In the genomic region with DNA sequence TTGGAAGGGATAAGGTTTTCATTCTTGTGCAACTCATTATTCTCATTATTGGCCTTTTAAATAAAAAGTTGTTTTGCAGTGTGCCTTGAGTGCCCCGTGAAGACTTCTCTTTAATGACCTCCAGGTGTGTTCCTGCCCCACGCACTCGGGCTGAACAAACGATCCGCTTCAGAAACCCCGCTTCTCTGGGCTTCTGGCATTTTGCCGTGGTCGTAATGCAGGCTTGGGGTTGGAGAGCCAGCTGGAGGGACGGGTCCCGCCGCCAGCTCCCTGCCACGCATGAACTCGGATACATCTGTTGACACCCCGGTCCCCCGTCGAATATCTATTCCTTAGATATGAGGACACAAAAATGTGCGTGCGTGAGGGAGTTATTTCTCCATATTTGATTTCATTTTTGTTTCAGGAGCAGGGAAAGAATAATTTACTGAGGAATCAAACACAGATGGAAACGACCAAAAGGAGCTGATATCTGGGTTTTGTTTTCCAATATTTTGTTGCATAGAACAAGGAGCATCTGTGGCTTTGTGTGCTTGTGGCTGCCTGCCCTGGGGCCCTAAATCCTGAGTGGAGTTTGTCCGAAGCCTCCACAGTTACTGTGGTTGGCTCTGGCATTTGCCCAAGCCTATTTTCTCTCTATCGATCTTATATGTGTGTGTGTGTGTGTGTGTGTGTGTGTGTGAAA, we compare ENCODE assay signal across 11 cellular contexts. TPM values are rescaled to one million over a fixed set of nuclear protein-coding genes. Genes with fewer than 3 reads are reported as not detected.
DNase-seq lines count a peak whose midpoint lies in the region; ATAC-seq, FAIRE-seq and TF ChIP-seq lines count a peak whose summit lies in the region.
"Had no signal": no experiment of that assay in that cellular context is flagged by ENCODE, and none has a peak within 500 bp of the region (broad histone marks: within the 10 kb centered on the region; RNA-seq: fewer than 3 reads in every experiment).

No MANE protein-coding gene starts in this region.

- intact Hi-C loops in PC-3 (cut with micrococcal nuclease) (no loop called here), thyroid gland (cut with DNase I) (no loop called here)

- ATAC-seq in PC-3 (peak; percentile 6), foreskin keratinocyte (no peak)

- H3K4me2 ChIP-seq in PC-3 (ENCODE audit: low read length) = peak overlapping the region; percentile 69
- peak overlapping the region; percentile 59 for H3K4me2 ChIP-seq in hepatocyte

- no peak for TF ChIP-seq CTCF in PC-3 (conservative IDR thresholded peaks at IDR 0.05; ENCODE audit: low read depth, low read length)
- no peak for TF ChIP-seq CTCF in hepatocyte (IDR thresholded peaks at IDR 0.05; ENCODE audit: poor library complexity)
- TF ChIP-seq CTCF in thyroid gland (IDR thresholded peaks at IDR 0.05) = no peak
- no peak for TF ChIP-seq CTCF in foreskin keratinocyte (conservative IDR thresholded peaks at IDR 0.05)

- H3K4me3 ChIP-seq in PC-3 (ENCODE audit: low read length) (peak overlapping the region; percentile 55), hepatocyte (no peak overlapping the region), thyroid gland (replicated peaks in 1 of 3) (no peak overlapping the region)

- peak; percentile 80 for DNase-seq in DMS153 treated with DMSO at 0.1 percent for 48 hours (lab: John Stamatoyannopoulos, UW; ENCODE audit: unreplicated experiment)
- no peak for DNase-seq in DMS153 (lab: John Stamatoyannopoulos, UW)
- DNase-seq in PC-3 = no peak
- DNase-seq in hepatocyte (ENCODE audit: low spot score) = no peak
- DNase-seq in thyroid gland = peak; percentile 92
- no peak for DNase-seq in GOT3 (lab: John Stamatoyannopoulos, UW)
- no peak for DNase-seq in foreskin keratinocyte
- no peak for DNase-seq in HTR-8/SVneo (ENCODE audit: insufficient read length, low spot score)
- DNase-seq: 8988T; GF-D8; stimulated activated CD4-positive, alpha-beta T cell treated with anti-CD3 and anti-CD28 coated beads, Interleukin-4, amount 100 ng/mL, for 1 hour had no signal

- H3K9me3 ChIP-seq in PC-3 (ENCODE audit: low read length) (no peaks in the 10 kb centered on the region), hepatocyte (ENCODE audit: low read depth) (no peaks in the 10 kb centered on the region), thyroid gland (no peaks in the 10 kb centered on the region)

- no peaks in the 10 kb centered on the region for H3F3A ChIP-seq in PC-3 (ENCODE audit: low read length, unreplicated experiment)

- H3K36me3 ChIP-seq in PC-3 (ENCODE audit: low read depth, low read length) (no peaks in the 10 kb centered on the region), hepatocyte (replicated peaks; ENCODE audit: insufficient read depth, low read depth) (no peaks in the 10 kb centered on the region), thyroid gland (peaks cover 0 to 4% of the 10 kb centered on the region in 2 donors)

- TF ChIP-seq POLR2A in thyroid gland (IDR thresholded peaks at IDR 0.05) = no peak

- POLR2A ChIA-PET in PC-3 (lab: Charles Lee; ENCODE audit: unreplicated experiment) = no interaction called here

- H3K27me3 ChIP-seq in PC-3 (ENCODE audit: low read length) (no peaks in the 10 kb centered on the region), hepatocyte (no peaks in the 10 kb centered on the region), thyroid gland (no peaks in the 10 kb centered on the region), foreskin keratinocyte (peaks cover 34% of the 10 kb centered on the region)

- H3K9me2 ChIP-seq in PC-3 (replicated peaks; ENCODE audit: low read length) (no peaks in the 10 kb centered on the region), hepatocyte (replicated peaks; ENCODE audit: insufficient read depth) (no peaks in the 10 kb centered on the region)

- H3K27ac ChIP-seq in PC-3 (ENCODE audit: low read length) = no peak overlapping the region
- peak overlapping the region; percentile 83 for H3K27ac ChIP-seq in hepatocyte
- H3K27ac ChIP-seq in thyroid gland = peak overlapping the region; percentile 84 to 96 (median 93)
- no peak overlapping the region for H3K27ac ChIP-seq in foreskin keratinocyte

- H3K4me1 ChIP-seq in PC-3 (ENCODE audit: insufficient read depth, low read length) (peaks cover 9% of the 10 kb centered on the region), hepatocyte (ENCODE audit: insufficient read depth) (peaks cover 42% of the 10 kb centered on the region), thyroid gland (peaks cover 52 to 62% of the 10 kb centered on the region in 2 donors), foreskin keratinocyte (no peaks in the 10 kb centered on the region)

- no peak for FAIRE-seq in HTR-8/SVneo (lab: Jason Lieb, UNC)

- no peaks in the 10 kb centered on the region for H3K79me2 ChIP-seq in PC-3 (ENCODE audit: low read length)
- H3K79me2 ChIP-seq in hepatocyte = no peaks in the 10 kb centered on the region

- no TSS peak for BruUV-seq in PC-3 (replicated peaks; lab: Mats Ljungman, UMichigan)

- H2AFZ ChIP-seq in PC-3 (ENCODE audit: low read length) (peak overlapping the region; percentile 66), hepatocyte (no peak overlapping the region)

- H4K20me1 ChIP-seq in PC-3 (ENCODE audit: low read length) = no peaks in the 10 kb centered on the region
- no peaks in the 10 kb centered on the region for H4K20me1 ChIP-seq in hepatocyte (ENCODE audit: insufficient read depth, poor library complexity, severe bottlenecking)

- no peak overlapping the region for H3K9ac ChIP-seq in PC-3 (ENCODE audit: low read length)

- 63% methylated on average over 21 of the region's 21 CpGs for WGBS in hepatocyte (ENCODE audit: low lambda C conversion rate, missing lambda C conversion rate)
- WGBS in thyroid gland, 2 donors = 29 to 32% methylated on average over 21 of the region's 21 CpGs

- CTCF ChIA-PET in PC-3 (lab: Charles Lee) = interaction anchor here (0.6 kb wide), 1 partner anchor 95 kb away, joined by 3 read pairs; no protein-coding TSS in a partner anchor

RNA-seq across cellular contexts. Expression of gene TTYH3, which starts 17.0 kb away (rescaled TPM):
- total RNA-seq in PC-3 (2014; rRNA removed) = 25.0 and 41.4 TPM in 2 replicates
- 35.8 and 46.3 TPM in 2 replicates for total RNA-seq in hepatocyte
- 101 and 108 TPM in 2 replicates for polyA plus RNA-seq in hepatocyte
- total RNA-seq in thyroid gland = 10 to 100 TPM; 16.7 to 23.8 (median 21.4) TPM
- total RNA-seq in foreskin keratinocyte = 28.6 and 33.6 TPM in 2 replicates
- 30.3 and 31.0 TPM in 2 replicates for polyA plus RNA-seq in foreskin keratinocyte

RNA-seq across cellular contexts. Expression of gene IQCE, which starts 56.0 kb away (rescaled TPM):
- total RNA-seq in PC-3 (2014; rRNA removed) (9.7 and 24.7 TPM in 2 replicates), hepatocyte (8.2 and 13.3 TPM in 2 replicates), thyroid gland (10 to 100 TPM; 16.0 to 40.2 (median 37.2) TPM), foreskin keratinocyte (12.2 and 13.2 TPM in 2 replicates)
- polyA plus RNA-seq in hepatocyte (10.0 and 11.8 TPM in 2 replicates), foreskin keratinocyte (6.6 and 6.9 TPM in 2 replicates)

RNA-seq across cellular contexts. Expression of gene BRAT1, which starts 59.5 kb away (rescaled TPM):
- total RNA-seq in PC-3 (2014; rRNA removed) (65.2 and 76.3 TPM in 2 replicates), hepatocyte (15.7 and 19.2 TPM in 2 replicates), thyroid gland (10 to 100 TPM; 37.2 to 51.8 (median 45.6) TPM), foreskin keratinocyte (23.7 and 26.6 TPM in 2 replicates)
- polyA plus RNA-seq in hepatocyte (37.8 and 45.0 TPM in 2 replicates), foreskin keratinocyte (26.6 and 27.2 TPM in 2 replicates)

Comparison
In these comparisons a context has a peak if more than half of its experiments do, and no peak if none do; other contexts are left out.
1. DNase-seq: peak in DMS153 treated with DMSO at 0.1 percent for 48 hours (single experiment) and thyroid gland (2 of 2); none in DMS153 (single experiment), PC-3 (single experiment), hepatocyte (single experiment), GOT3 (single experiment), foreskin keratinocyte (0 of 2) and HTR-8/SVneo (single experiment).
2. H3K27ac ChIP-seq: peak in hepatocyte (single experiment) and thyroid gland (3 of 3); none in PC-3 (single experiment) and foreskin keratinocyte (single experiment).